Comparison of ENCODE assay signal across 8 cellular contexts in the genomic region with DNA sequence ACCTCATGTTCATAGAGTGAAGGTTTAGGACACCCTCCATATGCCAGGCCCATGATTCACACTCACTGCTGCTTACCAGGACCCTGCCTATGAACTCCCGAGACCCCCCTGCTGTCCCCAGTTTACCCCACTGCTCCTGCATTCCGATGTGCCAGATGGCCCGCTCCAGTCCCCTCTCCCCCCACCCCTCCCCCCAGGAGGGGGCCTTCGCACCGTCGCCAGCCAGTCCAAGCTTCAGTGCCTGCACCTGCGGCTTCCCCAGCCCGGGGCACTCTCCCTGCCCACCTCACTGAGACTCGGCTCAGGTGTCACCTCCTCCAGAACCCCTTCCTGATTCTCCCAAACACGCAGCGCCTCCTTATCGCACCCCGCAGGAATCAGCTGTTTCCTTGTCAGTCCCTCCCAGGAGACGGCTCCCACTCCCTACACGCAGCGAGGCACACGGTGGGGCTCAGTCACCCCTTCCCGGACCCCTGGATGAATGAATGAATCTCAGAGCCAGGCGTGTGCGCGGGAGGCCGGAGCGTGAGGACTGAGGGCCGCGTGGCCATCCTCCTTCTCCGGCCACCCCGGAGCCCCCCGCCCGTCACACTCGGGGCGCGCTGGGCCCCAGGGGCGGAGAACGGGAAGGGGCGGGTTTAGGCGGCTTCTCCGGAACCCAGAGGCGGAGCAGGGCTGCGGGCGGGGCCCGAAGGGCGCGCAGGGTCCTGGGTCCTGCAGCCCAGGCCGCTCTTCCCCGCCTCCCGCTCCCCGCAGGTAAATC. TPM values are rescaled to one million over a fixed set of nuclear protein-coding genes. Genes with fewer than 3 reads are reported as not detected.
DNase-seq lines count a peak whose midpoint lies in the region; ATAC-seq and TF ChIP-seq lines count a peak whose summit lies in the region.

No MANE protein-coding gene starts in this region.

- H3K4me3 ChIP-seq in esophagus muscularis mucosa, result peak overlapping the region; percentile 70 to 89 (median 79)
- peak overlapping the region; percentile 40 to 68 (median 50) for H3K4me3 ChIP-seq in thyroid gland (replicated peaks in 1 of 3)

- POLR2A ChIA-PET in naive thymus-derived CD8-positive, alpha-beta T cell (lab: Charles Lee), result interaction anchor here (0.6 kb wide), 1 partner anchor 16 kb away, joined by 3 read pairs; no protein-coding TSS in a partner anchor

- H3K36me3 ChIP-seq in esophagus muscularis mucosa, result peaks cover 3 to 18% (median 9%) of the 10 kb centered on the region in 4 donors
- H3K36me3 ChIP-seq in thyroid gland, result peaks cover 3% of the 10 kb centered on the region in 2 donors

- TF ChIP-seq POLR2A in esophagus muscularis mucosa (IDR thresholded peaks at IDR 0.05; ENCODE audit: low read depth), result peak; percentile 79
- peak in 1 of 2 donors; percentile 62 for TF ChIP-seq POLR2A in thyroid gland (IDR thresholded peaks at IDR 0.05)

- H3K9me3 Mint-ChIP-seq in naive thymus-derived CD8-positive, alpha-beta T cell, result no peaks in the 10 kb centered on the region

- H3K9me3 ChIP-seq in esophagus muscularis mucosa (no peaks in the 10 kb centered on the region), thyroid gland (no peaks in the 10 kb centered on the region)

- peaks cover 19 to 43% (median 41%) of the 10 kb centered on the region in 4 donors for H3K4me1 Mint-ChIP-seq in naive thymus-derived CD8-positive, alpha-beta T cell

- H3K36me3 Mint-ChIP-seq in naive thymus-derived CD8-positive, alpha-beta T cell, result peaks cover 0 to 6% (median 0%) of the 10 kb centered on the region in 3 donors

- 3% methylated on average over 10 of the region's 47 CpGs for WGBS in esophagus muscularis mucosa
- WGBS in thyroid gland, 2 donors, result 2 to 5% methylated on average over 16 to 31 of the region's 47 CpGs

- H3K27me3 ChIP-seq in esophagus muscularis mucosa (no peaks in the 10 kb centered on the region), thyroid gland (no peaks in the 10 kb centered on the region)

- no peak for TF ChIP-seq CTCF in esophagus muscularis mucosa (IDR thresholded peaks at IDR 0.05)
- TF ChIP-seq CTCF in thyroid gland (IDR thresholded peaks at IDR 0.05), result no peak

- intact Hi-C loops in esophagus muscularis mucosa (cut with DNase I), result no loop called here
- intact Hi-C loops in thyroid gland (cut with DNase I), result no loop called here

- ATAC-seq in HG03066 (IDR thresholded peaks at IDR 0.05; ENCODE audit: low read depth, unreplicated experiment), result peak; percentile 48
- ATAC-seq in naive thymus-derived CD8-positive, alpha-beta T cell, result peak; percentile 47 to 54

- no peaks in the 10 kb centered on the region for H3K27me3 Mint-ChIP-seq in naive thymus-derived CD8-positive, alpha-beta T cell

- peaks cover 78 to 93% (median 91%) of the 10 kb centered on the region in 4 donors for H3K4me1 ChIP-seq in esophagus muscularis mucosa
- H3K4me1 ChIP-seq in thyroid gland, result peaks cover 52 to 74% of the 10 kb centered on the region in 2 donors

- DNase-seq in DMS79 treated with DMSO at 0.1 percent for 48 hours (lab: John Stamatoyannopoulos, UW) (peak; percentile 33), DMS79 (lab: John Stamatoyannopoulos, UW) (no peak), NOMO-1 (lab: John Stamatoyannopoulos, UW; ENCODE audit: unreplicated experiment in 2 of 2) (peak; percentile 63 to 77), esophagus muscularis mucosa (ENCODE audit: extremely low spot score) (no peak), thyroid gland (peak; percentile 63 to 64)
- DNase-seq in activated T-cell treated with anti-CD3 and anti-CD28 coated beads, Interleukin-2, amount 50 U/mL, for 1 hour, result peak; percentile 74
- DNase-seq in naive thymus-derived CD8-positive, alpha-beta T cell, result peak in 7 of 10 donors; percentile 26 to 76 (median 51)

- peak overlapping the region; percentile 96 to 99 (median 97) for H3K27ac ChIP-seq in esophagus muscularis mucosa (replicated peaks in 1 of 4)
- peak overlapping the region; percentile 54 to 80 (median 74) for H3K27ac ChIP-seq in thyroid gland

- H3K4me3 Mint-ChIP-seq in naive thymus-derived CD8-positive, alpha-beta T cell, result peak overlapping the region; percentile 79 to 87 (median 84)

- peak overlapping the region in 8 of 10 donors; percentile 28 to 91 (median 58) for H3K27ac Mint-ChIP-seq in naive thymus-derived CD8-positive, alpha-beta T cell

- no peak for TF ChIP-seq EP300 in esophagus muscularis mucosa (IDR thresholded peaks at IDR 0.05)

RNA-seq across cellular contexts. Expression of a gene that starts 1.7 kb away (rescaled TPM):
- total RNA-seq in esophagus muscularis mucosa (100 to 1,000 TPM; 248 to 444 (median 347) TPM), thyroid gland (100 to 1,000 TPM; 103 to 145 (median 121) TPM)
- total RNA-seq in naive thymus-derived CD8-positive, alpha-beta T cell, result 10 to 100 TPM; 15.4 to 18.0 TPM
- 1 to 10 TPM; 1.3 to 1.5 (median 1.3) TPM for polyA plus RNA-seq in naive thymus-derived CD8-positive, alpha-beta T cell

RNA-seq across cellular contexts. Expression of a gene that starts 25.6 kb away (rescaled TPM):
- total RNA-seq in esophagus muscularis mucosa (10 to 100 TPM; 62.0 to 89.3 (median 76.1) TPM), thyroid gland (100 to 1,000 TPM; 124 to 285 (median 158) TPM)
- total RNA-seq in naive thymus-derived CD8-positive, alpha-beta T cell, result 10 to 100 TPM; 92.3 to 93.8 TPM
- 10 to 100 TPM; 62.0 to 75.4 (median 70.5) TPM for polyA plus RNA-seq in naive thymus-derived CD8-positive, alpha-beta T cell

RNA-seq across cellular contexts. Expression of a gene that starts 34.8 kb away (rescaled TPM):
- total RNA-seq in esophagus muscularis mucosa (100 to 1,000 TPM in 1 of 4 donors, 10 to 100 TPM in 3; 59.8 to 102 (median 75.7) TPM), thyroid gland (100 to 1,000 TPM in 2 of 4 donors, 10 to 100 TPM in 2; 89.6 to 140 (median 98.7) TPM)
- 10 to 100 TPM; 22.0 to 27.6 TPM for total RNA-seq in naive thymus-derived CD8-positive, alpha-beta T cell
- 10 to 100 TPM; 18.8 to 24.8 (median 19.9) TPM for polyA plus RNA-seq in naive thymus-derived CD8-positive, alpha-beta T cell

Comparison
In these comparisons a context has a peak if more than half of its experiments do, and no peak if none do; other contexts are left out.
1. DNase-seq: peak in DMS79 treated with DMSO at 0.1 percent for 48 hours (single experiment), NOMO-1 (2 of 2), activated T-cell treated with anti-CD3 and anti-CD28 coated beads, Interleukin-2, amount 50 U/mL, for 1 hour (single experiment), naive thymus-derived CD8-positive, alpha-beta T cell (7 of 10) and thyroid gland (2 of 2); none in DMS79 (single experiment) and esophagus muscularis mucosa (single experiment).
2. RNA of a gene that starts 1.7 kb away (total RNA-seq): 248 to 444 TPM in esophagus muscularis mucosa and 103 to 145 TPM in thyroid gland; 15.4 to 18.0 TPM in naive thymus-derived CD8-positive, alpha-beta T cell; every median in the first group is over 4 times any median in the second.